ENCODE assay signal across 1 cellular context in the genomic region with DNA sequence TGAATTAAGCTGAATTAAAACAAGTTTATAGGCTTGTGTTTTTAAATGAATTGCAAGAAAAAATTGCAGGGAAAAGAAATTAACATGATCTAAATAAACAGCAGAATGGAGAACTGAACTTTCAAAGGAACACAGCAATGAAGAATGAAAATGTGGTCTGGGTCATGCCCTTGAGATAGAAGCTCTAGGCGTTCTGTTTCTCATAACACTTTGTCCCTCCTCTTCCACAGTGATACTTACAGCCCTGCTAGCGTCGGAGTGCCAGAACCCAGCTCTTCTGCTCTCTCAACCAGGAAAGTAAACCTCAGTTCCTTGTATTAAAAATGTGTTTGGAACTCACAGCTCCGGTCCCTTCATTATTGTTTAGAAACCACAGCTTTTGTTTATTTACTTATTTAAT.
TF ChIP-seq lines count a peak whose summit lies in the region.

No MANE protein-coding gene starts in this region.

TF ChIP-seq in liver, 16 proteins besides CTCF, POLR2A, EP300 and RAD21 (continued from another document):
- TF ChIP-seq, protein P1, sequence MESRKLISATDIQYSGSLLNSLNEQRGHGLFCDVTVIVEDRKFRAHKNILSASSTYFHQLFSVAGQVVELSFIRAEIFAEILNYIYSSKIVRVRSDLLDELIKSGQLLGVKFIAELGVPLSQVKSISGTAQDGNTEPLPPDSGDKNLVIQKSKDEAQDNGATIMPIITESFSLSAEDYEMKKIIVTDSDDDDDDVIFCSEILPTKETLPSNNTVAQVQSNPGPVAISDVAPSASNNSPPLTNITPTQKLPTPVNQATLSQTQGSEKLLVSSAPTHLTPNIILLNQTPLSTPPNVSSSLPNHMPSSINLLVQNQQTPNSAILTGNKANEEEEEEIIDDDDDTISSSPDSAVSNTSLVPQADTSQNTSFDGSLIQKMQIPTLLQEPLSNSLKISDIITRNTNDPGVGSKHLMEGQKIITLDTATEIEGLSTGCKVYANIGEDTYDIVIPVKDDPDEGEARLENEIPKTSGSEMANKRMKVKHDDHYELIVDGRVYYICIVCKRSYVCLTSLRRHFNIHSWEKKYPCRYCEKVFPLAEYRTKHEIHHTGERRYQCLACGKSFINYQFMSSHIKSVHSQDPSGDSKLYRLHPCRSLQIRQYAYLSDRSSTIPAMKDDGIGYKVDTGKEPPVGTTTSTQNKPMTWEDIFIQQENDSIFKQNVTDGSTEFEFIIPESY (IDR thresholded peaks at IDR 0.05): no peak
- TF ChIP-seq TAF1 (conservative IDR thresholded peaks at IDR 0.05) (no peak), HNF4G (IDR thresholded peaks at IDR 0.05) (no peak), NR2F2 (IDR thresholded peaks at IDR 0.05) (peak; percentile 86), FOXA2 (IDR thresholded peaks at IDR 0.05) (no peak), SP1 (IDR thresholded peaks at IDR 0.05) (no peak), GABPA (IDR thresholded peaks at IDR 0.05 in 1 of 2, conservative IDR thresholded peaks at IDR 0.05 in 1 of 2) (no peak), JUND (IDR thresholded peaks at IDR 0.05) (no peak), FOXA1 (IDR thresholded peaks at IDR 0.05) (no peak), RXRA (IDR thresholded peaks at IDR 0.05) (peak in 1 of 2 donors; percentile 6)
- TF ChIP-seq, protein P2, sequence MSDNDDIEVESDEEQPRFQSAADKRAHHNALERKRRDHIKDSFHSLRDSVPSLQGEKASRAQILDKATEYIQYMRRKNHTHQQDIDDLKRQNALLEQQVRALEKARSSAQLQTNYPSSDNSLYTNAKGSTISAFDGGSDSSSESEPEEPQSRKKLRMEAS (IDR thresholded peaks at IDR 0.05): no peak
- TF ChIP-seq, protein P3, sequence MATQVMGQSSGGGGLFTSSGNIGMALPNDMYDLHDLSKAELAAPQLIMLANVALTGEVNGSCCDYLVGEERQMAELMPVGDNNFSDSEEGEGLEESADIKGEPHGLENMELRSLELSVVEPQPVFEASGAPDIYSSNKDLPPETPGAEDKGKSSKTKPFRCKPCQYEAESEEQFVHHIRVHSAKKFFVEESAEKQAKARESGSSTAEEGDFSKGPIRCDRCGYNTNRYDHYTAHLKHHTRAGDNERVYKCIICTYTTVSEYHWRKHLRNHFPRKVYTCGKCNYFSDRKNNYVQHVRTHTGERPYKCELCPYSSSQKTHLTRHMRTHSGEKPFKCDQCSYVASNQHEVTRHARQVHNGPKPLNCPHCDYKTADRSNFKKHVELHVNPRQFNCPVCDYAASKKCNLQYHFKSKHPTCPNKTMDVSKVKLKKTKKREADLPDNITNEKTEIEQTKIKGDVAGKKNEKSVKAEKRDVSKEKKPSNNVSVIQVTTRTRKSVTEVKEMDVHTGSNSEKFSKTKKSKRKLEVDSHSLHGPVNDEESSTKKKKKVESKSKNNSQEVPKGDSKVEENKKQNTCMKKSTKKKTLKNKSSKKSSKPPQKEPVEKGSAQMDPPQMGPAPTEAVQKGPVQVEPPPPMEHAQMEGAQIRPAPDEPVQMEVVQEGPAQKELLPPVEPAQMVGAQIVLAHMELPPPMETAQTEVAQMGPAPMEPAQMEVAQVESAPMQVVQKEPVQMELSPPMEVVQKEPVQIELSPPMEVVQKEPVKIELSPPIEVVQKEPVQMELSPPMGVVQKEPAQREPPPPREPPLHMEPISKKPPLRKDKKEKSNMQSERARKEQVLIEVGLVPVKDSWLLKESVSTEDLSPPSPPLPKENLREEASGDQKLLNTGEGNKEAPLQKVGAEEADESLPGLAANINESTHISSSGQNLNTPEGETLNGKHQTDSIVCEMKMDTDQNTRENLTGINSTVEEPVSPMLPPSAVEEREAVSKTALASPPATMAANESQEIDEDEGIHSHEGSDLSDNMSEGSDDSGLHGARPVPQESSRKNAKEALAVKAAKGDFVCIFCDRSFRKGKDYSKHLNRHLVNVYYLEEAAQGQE (IDR thresholded peaks at IDR 0.05): no peak
TF ChIP-seq in liver: peak in this region for 2.
